Comparison of ENCODE assay signal across 22 cellular contexts in the genomic region with DNA sequence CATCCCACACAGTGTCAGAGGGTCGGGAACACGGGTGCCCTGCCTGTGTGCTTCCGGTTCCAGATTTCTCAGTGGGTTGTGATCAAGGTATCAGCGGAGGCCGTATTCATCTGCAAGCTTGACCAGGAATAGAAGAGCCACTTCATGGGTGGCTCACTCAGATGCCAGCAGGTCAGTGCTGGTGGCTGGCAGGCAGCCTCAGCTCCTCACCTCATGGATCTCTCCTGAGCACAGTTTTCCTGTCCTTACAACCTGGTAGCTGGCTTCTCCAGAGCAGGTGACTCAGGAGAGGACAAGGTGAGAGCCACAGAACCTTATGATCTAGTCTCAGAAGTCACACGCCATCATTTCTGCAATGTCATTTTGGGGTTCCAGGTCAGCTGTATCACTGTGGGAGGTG.
"Had no signal": no experiment of that assay in that cellular context is flagged by ENCODE, and none has a peak within 500 bp of the region (broad histone marks: within the 10 kb centered on the region; RNA-seq: fewer than 3 reads in every experiment).

No MANE protein-coding gene starts in this region.

- H3K9me3 ChIP-seq: stomach, suprapubic skin, testis, thoracic aorta, tibial artery, tibial nerve, transverse colon, upper lobe of left lung, upper lobe of right lung, uterus, vagina had no signal

- H3K27me3 ChIP-seq: stomach, testis, tibial artery, tibial nerve, transverse colon, upper lobe of left lung, upper lobe of right lung, uterus, vagina had no signal

- H3K36me3 ChIP-seq: stomach, suprapubic skin, thoracic aorta, tibial artery, tibial nerve, transverse colon, upper lobe of left lung, upper lobe of right lung, uterus, vagina had no signal

- DNase-seq: stimulated activated CD4-positive, alpha-beta T cell treated with anti-CD3 and anti-CD28 coated beads, Interleukin-2, amount 100 ng/mL, for 48 hours; stimulated activated CD4-positive, alpha-beta T cell treated with anti-CD3 and anti-CD28 coated beads, Interleukin-4, amount 100 ng/mL, for 1 hour; stimulated activated CD4-positive, alpha-beta T cell treated with anti-CD3 and anti-CD28 coated beads, Interleukin-4, amount 100 ng/mL, for 24 hours; stimulated activated CD4-positive, alpha-beta T cell treated with anti-CD3 and anti-CD28 coated beads, Interleukin-4, amount 100 ng/mL, for 4 hours; stimulated activated CD8-positive, alpha-beta memory T cell treated with anti-CD3 and anti-CD28 coated beads, Interleukin-4, amount 100 ng/mL, for 48 hours; stimulated activated naive B cell treated with anti-CD40 and anti-IgM and Interleukin-4, amounts not matched to agents 10 μg/mL and 1 μg/mL and 100 μg/mL, for 72 hours; stimulated activated naive CD4-positive, alpha-beta T cell; stimulated activated naive CD4-positive, alpha-beta T cell treated with Interleukin-2 at 50 U/mL for 16 hours; stimulated activated naive CD8-positive, alpha-beta T cell treated with anti-CD3 and anti-CD28 coated beads, Interleukin-15, amount 100 ng/mL, for 72 hours; stimulated activated naive CD8-positive, alpha-beta T cell treated with anti-CD3 and anti-CD28 coated beads, Interleukin-15, Interleukin-2, amounts not matched to agents 100 U/mL and 50 U/mL, for 24 hours; stomach; substantia nigra; testis; tibial artery; transverse colon; upper lobe of left lung; upper lobe of right lung; uterus had no signal

- H3K4me1 ChIP-seq: testis, tibial artery, uterus, vagina had no signal

- H3K4me3 ChIP-seq: stomach, suprapubic skin, testis, thoracic aorta, tibial artery, tibial nerve, transverse colon, upper lobe of left lung, upper lobe of right lung, uterus, vagina had no signal

- H3K27ac ChIP-seq: stomach, suprapubic skin, testis, thoracic aorta, tibial artery, tibial nerve, transverse colon, upper lobe of left lung, upper lobe of right lung, uterus, vagina had no signal
